Comparison of ENCODE assay signal across 8 cellular contexts in genomic region chr1:116570358-116571214, GRCh38. TPM values are rescaled to one million over a fixed set of nuclear protein-coding genes. Genes with fewer than 3 reads are reported as not detected.
DNase-seq lines count a peak whose midpoint lies in the region; ATAC-seq and TF ChIP-seq lines count a peak whose summit lies in the region.

A gene with protein sequence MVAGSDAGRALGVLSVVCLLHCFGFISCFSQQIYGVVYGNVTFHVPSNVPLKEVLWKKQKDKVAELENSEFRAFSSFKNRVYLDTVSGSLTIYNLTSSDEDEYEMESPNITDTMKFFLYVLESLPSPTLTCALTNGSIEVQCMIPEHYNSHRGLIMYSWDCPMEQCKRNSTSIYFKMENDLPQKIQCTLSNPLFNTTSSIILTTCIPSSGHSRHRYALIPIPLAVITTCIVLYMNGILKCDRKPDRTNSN (minus strand): TSS chr1:116571026. CDS start chr1:116570972, 54 bp downstream.

- H3K27me3 Mint-ChIP-seq in activated B cell treated with CpG ODN at 0.5 μM for 24 hours, result no peaks in the 10 kb centered on the region

- ATAC-seq in GM18517 (IDR thresholded peaks at IDR 0.05; ENCODE audit: unreplicated experiment) (peak; percentile 61), HG03039 (IDR thresholded peaks at IDR 0.05; ENCODE audit: unreplicated experiment) (peak; percentile 63), activated B cell treated with CpG ODN at 0.5 μM for 24 hours (ENCODE audit: low read depth) (peak; percentile 86)

- H3K4me3 Mint-ChIP-seq in activated B cell treated with CpG ODN at 0.5 μM for 24 hours, result peak within 1 kb of the TSS; percentile 99

- POLR2A ChIA-PET in activated B cell treated with CpG ODN at 0.5 μM for 24 hours (lab: Charles Lee), result interaction anchor here (0.7 to 10.0 kb wide), 16 partner anchors 7 to 195 kb away, joined by 3 to 257 read pairs (median 6); no protein-coding TSS in a partner anchor

- H3K27ac Mint-ChIP-seq in activated B cell treated with CpG ODN at 0.5 μM for 24 hours, result peak within 1 kb of the TSS; percentile 95

- CTCF ChIA-PET in activated B cell treated with CpG ODN at 0.5 μM for 24 hours (lab: Charles Lee), result interaction anchor here (0.5 to 3.1 kb wide), 8 partner anchors 12 to 431 kb away, joined by 3 to 11 read pairs (median 6); no protein-coding TSS in a partner anchor

- no peaks in the 10 kb centered on the region for H3K9me3 Mint-ChIP-seq in activated B cell treated with CpG ODN at 0.5 μM for 24 hours

- in situ Hi-C loops in ACHN (cut with HindIII; ENCODE audit: low pct_ligation_motif_present, low pct_unique_long_range_greater_than_20kb, low sequenced_read_pairs), result no loop called here

- peak within 1 kb of the TSS; percentile 77 to 79 for H3K4me3 ChIP-seq in cardiac fibroblast (replicated peaks in 1 of 2; ENCODE audit: low read depth in 2 of 2, low read length in 2 of 2)

- intact Hi-C loops in activated B cell treated with CpG ODN at 0.5 μM for 24 hours (cut with micrococcal nuclease), result loop anchor here (1.0 to 10.0 kb wide), 11 partner anchors 12 to 1092 kb away; partner anchors contain the start of genes ATP1A1, MAN1A2 and TTF2

- TF ChIP-seq CTCF in activated B cell treated with CpG ODN at 0.5 μM for 24 hours (IDR thresholded peaks at IDR 0.05), result no peak
- peak; percentile 23 for TF ChIP-seq CTCF in cardiac fibroblast (IDR thresholded peaks at IDR 0.05; ENCODE audit: low read depth, low read length)

- DNase-seq in ACHN (peak; percentile 86), NCI-H2171 treated with DMSO at 0.1 percent for 48 hours (lab: John Stamatoyannopoulos, UW) (peak; percentile 86), activated B cell treated with CpG ODN at 0.5 μM for 24 hours (peak; percentile 84), cardiac fibroblast (ENCODE audit: low read depth in 2 of 2) (peak; percentile 81 to 90), iris pigment epithelial cell (ENCODE audit: low read depth) (peak; percentile 77)
- DNase-seq in stimulated activated CD4-positive, alpha-beta T cell treated with anti-CD3 and anti-CD28 coated beads, Interleukin-12 subunit alpha, Interleukin-12 subunit beta, amount 100 ng/mL, for 4 hours, result peak; percentile 78

- peaks cover 80% of the 10 kb centered on the region for H3K4me1 Mint-ChIP-seq in activated B cell treated with CpG ODN at 0.5 μM for 24 hours

- H3K36me3 Mint-ChIP-seq in activated B cell treated with CpG ODN at 0.5 μM for 24 hours (ENCODE audit: low read depth), result peaks cover 40% of the 10 kb centered on the region

RNA-seq across cellular contexts. Expression of the gene that starts here (rescaled TPM):
- total RNA-seq in activated B cell treated with CpG ODN at 0.5 μM for 24 hours, result 146 and 160 TPM in 2 replicates

Comparison
In these comparisons a context has a peak if more than half of its experiments do, and no peak if none do; other contexts are left out.
1. Peak in every context shown above with its lines: DNase-seq, ATAC-seq and H3K4me3 ChIP-seq.